In genomic region chr1:192951961-192952460, GRCh38 we compare ENCODE assay signal across 10 cellular contexts.
DNase-seq lines count a peak whose midpoint lies in the region; ATAC-seq, FAIRE-seq and TF ChIP-seq lines count a peak whose summit lies in the region.
"Had no signal": no experiment of that assay in that cellular context is flagged by ENCODE, and none has a peak within 500 bp of the region (broad histone marks: within the 10 kb centered on the region; RNA-seq: fewer than 3 reads in every experiment).

No MANE protein-coding gene starts in this region.

- H3K27me3 ChIP-seq in GM12878 (replicated peaks in 1 of 2; ENCODE audit: control insufficient read depth in 2 of 2, insufficient read depth in 2 of 2, low read length in 1 of 2): no peaks in the 10 kb centered on the region
- no peaks in the 10 kb centered on the region for H3K27me3 ChIP-seq in prostate gland (replicated peaks; ENCODE audit: insufficient read depth)
- H3K27me3 ChIP-seq: cardiac muscle cell had no signal

- no peaks in the 10 kb centered on the region for H3K79me2 ChIP-seq in GM12878 (ENCODE audit: control insufficient read depth, insufficient read depth, low read length)

- no peak overlapping the region for H2AFZ ChIP-seq in GM12878 (ENCODE audit: control insufficient read depth, low read depth, low read length)

- CTCF ChIA-PET in GM12878 (lab: Yijun Ruan, JAX): interaction anchor here (0.6 to 1.3 kb wide), 3 partner anchors 12 to 151 kb away, joined by 3 read pairs; no protein-coding TSS in a partner anchor

- in situ Hi-C loops in GM12878 (cut with MboI): no loop called here

- H3K4me1 ChIP-seq in GM12878 (ENCODE audit: control insufficient read depth, insufficient read depth, low read length): no peaks in the 10 kb centered on the region
- H3K4me1 ChIP-seq in prostate gland (replicated peaks): no peaks in the 10 kb centered on the region

- H3K9me3 ChIP-seq in GM12878 (replicated peaks; ENCODE audit: control insufficient read depth, insufficient read depth, low read length) (no peaks in the 10 kb centered on the region), prostate gland (no peaks in the 10 kb centered on the region)

- 0% methylated on average over 3 of the region's 3 CpGs for WGBS in GM12878 (ENCODE audit: insufficient coverage, insufficient replicate concordance, low lambda C conversion rate, missing lambda C conversion rate)
- 54% methylated on average over 3 of the region's 3 CpGs for WGBS in prostate gland

- ATAC-seq in GM19351 (IDR thresholded peaks at IDR 0.05; ENCODE audit: unreplicated experiment) (peak; percentile 98), HG03280 (IDR thresholded peaks at IDR 0.05; ENCODE audit: unreplicated experiment) (peak; percentile 88), GM12878 (peak; percentile 92)

- TF ChIP-seq POLR2A in GM12878 (IDR thresholded peaks at IDR 0.05; ENCODE audit: low read depth, low read length) (no peak), prostate gland (IDR thresholded peaks at IDR 0.05) (no peak)

- POLR2A ChIA-PET in GM12878 (lab: Charles Lee): interaction anchor here (0.6 kb wide), 1 partner anchor 54 kb away, joined by 4 read pairs; no protein-coding TSS in a partner anchor

- TF ChIP-seq RAD21 in GM12878 (IDR thresholded peaks at IDR 0.05; ENCODE audit: insufficient read depth, low read depth, low read length): no peak

- peak; percentile 25 for DNase-seq in AG09319 (ENCODE audit: extremely low read depth, low read depth)
- DNase-seq in GM12878 (ENCODE audit: low read depth, low spot score): peak; percentile 12
- peak; percentile 83 for DNase-seq in renal cortical epithelial cell (ENCODE audit: low read depth)
- no peak for DNase-seq in NCI-H748 treated with DMSO at 0.1 percent for 48 hours (lab: John Stamatoyannopoulos, UW)
- DNase-seq in SK-N-DZ (ENCODE audit: low spot score): no peak
- DNase-seq in prostate gland (ENCODE audit: low spot score): no peak

- SMC1A ChIA-PET in GM12878 (lab: Charles Lee; ENCODE audit: uncharacterized antibody, unreplicated experiment): interaction anchor here (0.7 to 2.1 kb wide), 8 partner anchors 8 to 145 kb away, joined by 3 to 6 read pairs (median 3); no protein-coding TSS in a partner anchor

- H4K20me1 ChIP-seq in GM12878 (ENCODE audit: control insufficient read depth, insufficient read depth): no peaks in the 10 kb centered on the region

- H3K36me3 ChIP-seq in GM12878 (ENCODE audit: control insufficient read depth in 2 of 2, insufficient read depth in 2 of 2, low read length in 1 of 2) (no peaks in the 10 kb centered on the region), prostate gland (no peaks in the 10 kb centered on the region)

- no peak overlapping the region for H3K4me2 ChIP-seq in GM12878 (ENCODE audit: control insufficient read depth, insufficient read depth)

- H3K27ac ChIP-seq in GM12878 (ENCODE audit: control insufficient read depth, insufficient read depth) (no peak overlapping the region), prostate gland (no peak overlapping the region)
- H3K27ac ChIP-seq: cardiac muscle cell had no signal

- H3K9ac ChIP-seq in GM12878 (ENCODE audit: control insufficient read depth, insufficient read depth, low read length): no peak overlapping the region

- FAIRE-seq in GM12878 (lab: Jason Lieb, UNC): no peak
- FAIRE-seq: H1 had no signal

- no TSS peak for BruUV-seq in GM12878 (replicated peaks; lab: Mats Ljungman, UMichigan)

- no peak for TF ChIP-seq CTCF in AG09319 (IDR thresholded peaks at IDR 0.05; ENCODE audit: low read depth, low read length)
- TF ChIP-seq CTCF in GM12878 (IDR thresholded peaks at IDR 0.05 in 2 of 3, conservative IDR thresholded peaks at IDR 0.05 in 1 of 3; ENCODE audit: control insufficient read depth in 2 of 3, extremely low read depth in 1 of 3, insufficient read depth in 1 of 3, low read depth in 3 of 3, low read length in 3 of 3): no peak
- no peak for TF ChIP-seq CTCF in prostate gland (IDR thresholded peaks at IDR 0.05)

- RAD21 ChIA-PET in GM12878 (lab: Charles Lee; ENCODE audit: unreplicated experiment): no interaction called here

- no peak for TF ChIP-seq EP300 in GM12878 (IDR thresholded peaks at IDR 0.05; ENCODE audit: borderline replicate concordance in 1 of 2, control insufficient read depth in 1 of 2, low read depth in 2 of 2, low read length in 2 of 2)

- intact Hi-C loops in GM12878 (cut with micrococcal nuclease; ENCODE audit: unreplicated experiment): no loop called here
- intact Hi-C loops in prostate gland (cut with DNase I): no loop called here

- H3K4me3 ChIP-seq in GM12878 (no peak overlapping the region), prostate gland (no peak overlapping the region)
- H3K4me3 ChIP-seq: cardiac muscle cell had no signal

TF ChIP-seq in GM12878, 131 proteins besides CTCF, POLR2A, EP300 and RAD21:
- TF ChIP-seq JUNB (IDR thresholded peaks at IDR 0.05) (0 out of 2 replicates have a peak, but pooled peaks have one; percentile 18), MTA2 (IDR thresholded peaks at IDR 0.05; ENCODE audit: low read depth) (no peak), BACH1 (IDR thresholded peaks at IDR 0.05; ENCODE audit: borderline replicate concordance) (no peak), RUNX3 (IDR thresholded peaks at IDR 0.05; ENCODE audit: low read length) (0 out of 2 replicates have a peak, but pooled peaks have one; percentile 24), EED (IDR thresholded peaks at IDR 0.05; ENCODE audit: low read depth) (peak; percentile 22; the same call in 1 of the 2 replicates), ETV6 (conservative IDR thresholded peaks at IDR 0.05 in 1 of 2, IDR thresholded peaks at IDR 0.05 in 1 of 2; ENCODE audit: borderline replicate concordance in 1 of 2, low read depth in 1 of 2) (peak in 1 of 2 experiments; percentile 58; a peak in 1 of 4 replicates)
TF ChIP-seq in GM12878: peak in this region for 4.

Comparison
In these comparisons a context has a peak if more than half of its experiments do, and no peak if none do; other contexts are left out.
1. DNase-seq: peak in AG09319 (single experiment), GM12878 (single experiment) and renal cortical epithelial cell (single experiment); none in NCI-H748 treated with DMSO at 0.1 percent for 48 hours (single experiment), SK-N-DZ (single experiment) and prostate gland (single experiment).
2. Peak in every context shown above with its lines, with median percentiles within 50 percentile points of each other: ATAC-seq.